ENCODE assay signal across 8 cellular contexts in the genomic region with DNA sequence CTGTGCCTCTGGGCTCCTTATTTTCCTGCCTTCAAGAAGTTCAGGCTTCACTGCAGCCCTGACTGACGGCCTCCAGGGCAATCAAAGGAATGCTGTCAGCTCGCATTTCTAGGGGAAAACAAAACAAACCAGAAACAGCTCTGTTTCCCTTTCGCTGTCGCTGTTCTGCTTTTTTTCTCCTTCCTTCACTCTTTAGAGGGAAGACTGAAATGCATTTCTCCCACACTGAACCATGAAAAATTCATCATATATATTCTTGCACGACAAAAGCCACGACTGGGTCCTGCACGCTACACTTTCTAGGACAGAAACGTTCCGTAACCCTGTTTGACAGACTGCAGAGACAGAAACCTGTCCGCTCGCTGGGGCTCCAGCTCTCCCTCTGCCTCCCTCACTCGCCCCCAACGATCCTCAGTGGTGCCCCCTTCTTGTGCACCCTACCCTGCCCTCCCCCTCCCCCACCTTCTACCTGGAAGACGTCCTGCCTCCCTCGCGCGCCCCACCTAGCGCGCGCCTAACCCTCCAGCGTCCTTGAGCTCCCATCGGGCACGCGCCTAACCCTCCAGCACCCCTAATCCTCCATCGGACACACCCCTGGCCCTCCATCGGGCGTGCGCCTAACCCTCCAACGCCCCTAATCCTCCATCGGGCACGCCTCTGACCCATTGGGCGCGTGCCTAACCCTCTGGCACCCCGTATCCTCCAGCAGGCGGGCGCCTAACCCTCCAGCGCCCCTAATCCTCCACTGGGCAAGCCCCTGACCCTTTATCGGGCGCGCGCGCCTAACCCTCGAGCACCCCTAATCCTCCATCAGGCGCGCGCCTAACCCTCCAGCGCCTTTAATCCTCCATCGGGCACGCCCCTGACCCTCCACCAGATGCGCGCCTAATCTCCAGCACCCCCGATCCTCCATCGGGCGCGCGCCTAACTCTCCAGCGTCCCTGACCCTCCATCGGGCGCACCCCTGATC. TPM values are rescaled to one million over a fixed set of nuclear protein-coding genes. Genes with fewer than 3 reads are reported as not detected.
DNase-seq lines count a peak whose midpoint lies in the region; ATAC-seq and TF ChIP-seq lines count a peak whose summit lies in the region.

No MANE protein-coding gene starts in this region.

- peaks cover 0 to 5% (median 0%) of the 10 kb centered on the region in 11 experiments; a peak in 3 of 22 replicates for H3K9me3 ChIP-seq in BLaER1 treated with 17β-estradiol and CSF1 and Interleukin-3, amounts not matched to agents 10 nM and 100 nM (replicated peaks in 1 of 11)
- H3K9me3 ChIP-seq in transverse colon: no peaks in the 10 kb centered on the region

- H3K4me1 ChIP-seq in BLaER1 treated with 17β-estradiol and CSF1 and Interleukin-3, amounts not matched to agents 10 nM and 100 nM: peaks cover 0 to 11% (median 0%) of the 10 kb centered on the region in 10 experiments; a peak in 3 of 20 replicates
- peaks cover 0 to 1% (median 0%) of the 10 kb centered on the region in 4 donors for H3K4me1 ChIP-seq in transverse colon

- peak overlapping the region; percentile 83 to 94 (median 88) for H3K4me2 ChIP-seq in BLaER1 treated with 17β-estradiol and CSF1 and Interleukin-3, amounts not matched to agents 10 nM and 100 nM

- peak overlapping the region; percentile 44 to 70 (median 61); a peak in 20 of 22 replicates for H3K9ac ChIP-seq in BLaER1 treated with 17β-estradiol and CSF1 and Interleukin-3, amounts not matched to agents 10 nM and 100 nM

- peaks cover 8% of the 10 kb centered on the region for H3K4me1 Mint-ChIP-seq in memory B cell

- no peak overlapping the region for H3K27ac Mint-ChIP-seq in memory B cell

- no peaks in the 10 kb centered on the region for H3K36me3 Mint-ChIP-seq in memory B cell

- H3K36me3 ChIP-seq in BLaER1 treated with 17β-estradiol and CSF1 and Interleukin-3, amounts not matched to agents 10 nM and 100 nM: no peaks in the 10 kb centered on the region
- no peaks in the 10 kb centered on the region for H3K36me3 ChIP-seq in transverse colon

- H3K9me3 Mint-ChIP-seq in memory B cell: peaks cover 2% of the 10 kb centered on the region

- no peaks in the 10 kb centered on the region for H4K20me1 ChIP-seq in BLaER1 treated with 17β-estradiol and CSF1 and Interleukin-3, amounts not matched to agents 10 nM and 100 nM

- TF ChIP-seq POLR2A in transverse colon (IDR thresholded peaks at IDR 0.05): no peak

- DNase-seq in NCI-H1105 (lab: John Stamatoyannopoulos, UW) (peak; percentile 22), memory B cell (ENCODE audit: low spot score in 2 of 2) (no peak), transverse colon (peak; percentile 25)
- DNase-seq in central memory CD4-positive, alpha-beta T cell: no peak

- ATAC-seq in memory B cell (ENCODE audit: low read depth) (no peak), HG02798 (IDR thresholded peaks at IDR 0.05; ENCODE audit: poor library complexity, unreplicated experiment) (no peak), GM21515 (IDR thresholded peaks at IDR 0.05; ENCODE audit: unreplicated experiment) (no peak)

- WGBS in transverse colon (ENCODE audit: low coverage in 1 of 2), 2 donors: 34 to 42% methylated on average over 23 to 59 of the region's 59 CpGs

- peaks cover 25% of the 10 kb centered on the region for H3K27me3 Mint-ChIP-seq in memory B cell

- H3K27ac ChIP-seq in BLaER1 treated with 17β-estradiol and CSF1 and Interleukin-3, amounts not matched to agents 10 nM and 100 nM: no peak overlapping the region
- H3K27ac ChIP-seq in cingulate gyrus (ENCODE audit: low read depth, low read length): peak overlapping the region; percentile 57
- peak overlapping the region; percentile 0 to 43 (median 21) for H3K27ac ChIP-seq in transverse colon

- in situ Hi-C loops in transverse colon (cut with MboI; ENCODE audit: low pct_ligation_motif_present in 1 of 4, low pct_unique_long_range_greater_than_20kb in 1 of 4, low sequenced_read_pairs in 3 of 4): no loop called here

- no peak for TF ChIP-seq CTCF in transverse colon (IDR thresholded peaks at IDR 0.05)

- intact Hi-C loops in transverse colon (cut with DNase I; ENCODE audit: low total_unique reads): no loop called here

- H3K4me3 Mint-ChIP-seq in memory B cell: peak overlapping the region; percentile 46

- H3K4me3 ChIP-seq in BLaER1 treated with 17β-estradiol and CSF1 and Interleukin-3, amounts not matched to agents 10 nM and 100 nM: peak overlapping the region; percentile 57 to 72 (median 66)
- H3K4me3 ChIP-seq in transverse colon: peak overlapping the region in 3 of 4 donors; percentile 13 to 43 (median 32)

- no peak for TF ChIP-seq EP300 in transverse colon (IDR thresholded peaks at IDR 0.05; ENCODE audit: low read depth)

- no peaks in the 10 kb centered on the region; a peak in 1 of 22 replicates for H3K27me3 ChIP-seq in BLaER1 treated with 17β-estradiol and CSF1 and Interleukin-3, amounts not matched to agents 10 nM and 100 nM
- H3K27me3 ChIP-seq in transverse colon: no peaks in the 10 kb centered on the region

RNA-seq across cellular contexts. Expression of a gene that starts 37.1 kb away (rescaled TPM):
- 1 to 10 TPM in 2 of 4 donors, not detected in 2; 4.1 to 4.6 TPM for total RNA-seq in transverse colon

Comparison
In these comparisons a context has a peak if more than half of its experiments do, and no peak if none do; other contexts are left out.
1. H3K27ac ChIP-seq: peak in cingulate gyrus (single experiment) and transverse colon (4 of 4); none in BLaER1 treated with 17β-estradiol and CSF1 and Interleukin-3, amounts not matched to agents 10 nM and 100 nM (0 of 11).
2. DNase-seq: peak in NCI-H1105 (single experiment) and transverse colon (single experiment); none in memory B cell (0 of 2) and central memory CD4-positive, alpha-beta T cell (single experiment).